Comparison of ENCODE assay signal across 16 cellular contexts in genomic region chr11:86726118-86726748, GRCh38. TPM values are rescaled to one million over a fixed set of nuclear protein-coding genes. Genes with fewer than 3 reads are reported as not detected.
DNase-seq lines count a peak whose midpoint lies in the region; ATAC-seq and TF ChIP-seq lines count a peak whose summit lies in the region.
"Had no signal": no experiment of that assay in that cellular context is flagged by ENCODE, and none has a peak within 500 bp of the region (broad histone marks: within the 10 kb centered on the region; RNA-seq: fewer than 3 reads in every experiment).

No MANE protein-coding gene starts in this region.

- intact Hi-C loops in Calu3 (cut with micrococcal nuclease; ENCODE audit: unreplicated experiment) = no loop called here
- intact Hi-C loops in right cardiac atrium (cut with DNase I) = no loop called here

- H3K9ac ChIP-seq in neuronal stem cell (ENCODE audit: low read depth, low read length, poor library complexity) = no peak overlapping the region

- H3K36me3 ChIP-seq in neuronal stem cell (replicated peaks in 1 of 2; ENCODE audit: control insufficient read depth in 2 of 2, insufficient read depth in 2 of 2, low read length in 2 of 2) = no peaks in the 10 kb centered on the region
- H3K36me3 ChIP-seq: esophagus muscularis mucosa, HAP-1, suprapubic skin had no signal

- no peak overlapping the region for H2BK5ac ChIP-seq in neuronal stem cell (ENCODE audit: low read length)

- H3K27ac ChIP-seq in right cardiac atrium (ENCODE audit: low read length) (no peak overlapping the region), neuronal stem cell (replicated peaks; ENCODE audit: low read length) (no peak overlapping the region)
- H3K27ac ChIP-seq: esophagus muscularis mucosa, suprapubic skin had no signal

- DNase-seq in Calu3 = no peak
- peak; percentile 21 for DNase-seq in HT-29 (ENCODE audit: low spot score)
- peak; percentile 57 for DNase-seq in SW480 (ENCODE audit: low spot score)
- peak; percentile 83 for DNase-seq in islet precursor cell
- no peak for DNase-seq in NCI-H1694 (lab: John Stamatoyannopoulos, UW)
- no peak for DNase-seq in NCI-H1930 (lab: John Stamatoyannopoulos, UW)
- DNase-seq in right cardiac atrium = no peak
- DNase-seq in neuronal stem cell (ENCODE audit: low spot score) = no peak
- DNase-seq: activated CD8-positive, alpha-beta memory T cell treated with anti-CD3 and anti-CD28 coated beads, Interleukin-2, amount 10 ng/mL, durations not matched to agents 7 days and 5 days; head of caudate nucleus; stimulated activated CD4-positive, alpha-beta T cell treated with anti-CD3 and anti-CD28 coated beads, Interleukin-2, amount 100 ng/mL, for 24 hours; T-helper 2 cell had no signal

- no peaks in the 10 kb centered on the region for H3K79me1 ChIP-seq in neuronal stem cell (ENCODE audit: low read depth, low read length)

- no peak for TF ChIP-seq CTCF in Calu3 (IDR thresholded peaks at IDR 0.05; ENCODE audit: unreplicated experiment)

- peaks cover 4% of the 10 kb centered on the region for H3K36me3 Mint-ChIP-seq in Calu3 (ENCODE audit: insufficient read depth, unreplicated experiment)
- H3K36me3 Mint-ChIP-seq: activated CD8-positive, alpha-beta memory T cell treated with anti-CD3 and anti-CD28 coated beads, Interleukin-2, amount 10 ng/mL, durations not matched to agents 7 days and 5 days had no signal

- no peak overlapping the region for H2BK12ac ChIP-seq in neuronal stem cell (ENCODE audit: low read length)

- no peaks in the 10 kb centered on the region for H3K27me3 Mint-ChIP-seq in Calu3 (ENCODE audit: unreplicated experiment)
- H3K27me3 Mint-ChIP-seq: dendritic cell treated with granulocyte-macrophage colony-stimulating factor and Interleukin-4, amounts not matched to agents 40 ng/mL and 50 ng/mL, for 4 days had no signal

- no peak overlapping the region for H2AFZ ChIP-seq in neuronal stem cell (ENCODE audit: low read length)

- no peak overlapping the region for H3K23ac ChIP-seq in neuronal stem cell (ENCODE audit: low read depth, low read length, poor library complexity)

- no peak overlapping the region for H3K4me3 Mint-ChIP-seq in Calu3 (ENCODE audit: low read depth, unreplicated experiment)
- H3K4me3 Mint-ChIP-seq: activated CD8-positive, alpha-beta memory T cell treated with anti-CD3 and anti-CD28 coated beads, Interleukin-2, amount 10 ng/mL, durations not matched to agents 7 days and 5 days; dendritic cell treated with granulocyte-macrophage colony-stimulating factor and Interleukin-4, amounts not matched to agents 40 ng/mL and 50 ng/mL, for 4 days had no signal

- 93% methylated on average over 2 of the region's 2 CpGs for WGBS in right cardiac atrium
- no CpG with 5 or more reads among the region's 2 CpGs for WGBS in neuronal stem cell (ENCODE audit: extremely low coverage in 2 of 2, insufficient read length in 2 of 2, insufficient replicate concordance in 1 of 2), 2 donors

- ATAC-seq in right cardiac atrium = no peak
- ATAC-seq: activated CD8-positive, alpha-beta memory T cell treated with anti-CD3 and anti-CD28 coated beads, Interleukin-2, amount 10 ng/mL, durations not matched to agents 7 days and 5 days had no signal

- H2BK120ac ChIP-seq in neuronal stem cell (ENCODE audit: low read depth, low read length) = no peak overlapping the region

- peak overlapping the region; percentile 58 for H3K27ac Mint-ChIP-seq in Calu3 (ENCODE audit: unreplicated experiment)
- H3K27ac Mint-ChIP-seq: activated CD8-positive, alpha-beta memory T cell treated with anti-CD3 and anti-CD28 coated beads, Interleukin-2, amount 10 ng/mL, durations not matched to agents 7 days and 5 days; dendritic cell treated with granulocyte-macrophage colony-stimulating factor and Interleukin-4, amounts not matched to agents 40 ng/mL and 50 ng/mL, for 4 days had no signal

- BruUV-seq in Calu3 (replicated peaks; lab: Mats Ljungman, UMichigan) = no TSS peak

- H3K18ac ChIP-seq in neuronal stem cell (ENCODE audit: low read length) = no peak overlapping the region

- H3K9me3 Mint-ChIP-seq in Calu3 (ENCODE audit: low read depth, unreplicated experiment) = peaks cover 4% of the 10 kb centered on the region

- H3K4me3 ChIP-seq in right cardiac atrium (ENCODE audit: low read length) = no peak overlapping the region
- H3K4me3 ChIP-seq in neuronal stem cell (ENCODE audit: low read length in 2 of 2) = no peak overlapping the region
- H3K4me3 ChIP-seq: esophagus muscularis mucosa, HAP-1, suprapubic skin had no signal

- H2AK5ac ChIP-seq in neuronal stem cell (ENCODE audit: low read depth, low read length) = no peak overlapping the region

- H3K27me3 ChIP-seq in right cardiac atrium (ENCODE audit: control insufficient read depth, insufficient read depth) (no peaks in the 10 kb centered on the region), neuronal stem cell (ENCODE audit: control insufficient read depth in 3 of 3, insufficient read depth in 3 of 3, low read depth in 1 of 3, low read length in 3 of 3) (no peaks in the 10 kb centered on the region)
- H3K27me3 ChIP-seq: esophagus muscularis mucosa, suprapubic skin had no signal

- H3K4me1 ChIP-seq in right cardiac atrium (ENCODE audit: control insufficient read depth, insufficient read depth, low read length) = no peaks in the 10 kb centered on the region
- H3K4me1 ChIP-seq in neuronal stem cell (ENCODE audit: control insufficient read depth in 2 of 2, insufficient read depth in 1 of 2, low read depth in 1 of 2, low read length in 2 of 2) = no peaks in the 10 kb centered on the region
- H3K4me1 ChIP-seq: esophagus muscularis mucosa, HAP-1, suprapubic skin had no signal

- no peak overlapping the region for H4K8ac ChIP-seq in neuronal stem cell (ENCODE audit: low read depth, low read length)

- H2BK15ac ChIP-seq in neuronal stem cell (ENCODE audit: low read length) = no peak overlapping the region

- H3K14ac ChIP-seq in neuronal stem cell (ENCODE audit: low read length) = no peak overlapping the region

- H3K9me3 ChIP-seq in right cardiac atrium (ENCODE audit: control insufficient read depth, low read length) = no peaks in the 10 kb centered on the region
- peaks cover 0 to 21% of the 10 kb centered on the region in 2 donors for H3K9me3 ChIP-seq in neuronal stem cell (replicated peaks in 1 of 2; ENCODE audit: control insufficient read depth in 2 of 2, insufficient read depth in 1 of 2, low read depth in 1 of 2, low read length in 2 of 2)
- H3K9me3 ChIP-seq: HAP-1 had no signal

- no peak overlapping the region for H3K4me2 ChIP-seq in neuronal stem cell (ENCODE audit: insufficient read depth, low read length, poor library complexity, severe bottlenecking)

- no peak overlapping the region for H3K4ac ChIP-seq in neuronal stem cell (ENCODE audit: low read length)

- peaks cover 14% of the 10 kb centered on the region for H3K4me1 Mint-ChIP-seq in Calu3 (ENCODE audit: low read depth, unreplicated experiment)
- H3K4me1 Mint-ChIP-seq: activated CD8-positive, alpha-beta memory T cell treated with anti-CD3 and anti-CD28 coated beads, Interleukin-2, amount 10 ng/mL, durations not matched to agents 7 days and 5 days had no signal

- CTCF ChIA-PET in Calu3 (lab: Charles Lee) = no interaction called here

- no peak overlapping the region for H4K91ac ChIP-seq in neuronal stem cell (ENCODE audit: low read depth, low read length, poor library complexity)

RNA-seq across cellular contexts. Expression of gene ME3, which starts 53.8 kb away (rescaled TPM):
- total RNA-seq in Calu3 (2022) = 13.3 and 14.2 TPM in 2 replicates
- total RNA-seq in HT-29 (2014; rRNA removed; shearing (Covaris generic)) = 66.9 and 70.1 TPM in 2 replicates
- 10 to 100 TPM; 20.8 to 24.0 (median 23.4) TPM for total RNA-seq in right cardiac atrium
- 23.6 TPM for polyA plus RNA-seq in right cardiac atrium
- polyA plus RNA-seq in neuronal stem cell (2013, experiment 1 of 2) = 107 TPM
- polyA plus RNA-seq in neuronal stem cell (2013, experiment 2 of 2) = 104 TPM

Comparison
In these comparisons a context has a peak if more than half of its experiments do, and no peak if none do; other contexts are left out.
1. DNase-seq: peak in HT-29 (single experiment), SW480 (single experiment) and islet precursor cell (single experiment); none in Calu3 (single experiment), NCI-H1694 (single experiment), NCI-H1930 (0 of 2), right cardiac atrium (0 of 3) and neuronal stem cell (single experiment).